In the genomic region with DNA sequence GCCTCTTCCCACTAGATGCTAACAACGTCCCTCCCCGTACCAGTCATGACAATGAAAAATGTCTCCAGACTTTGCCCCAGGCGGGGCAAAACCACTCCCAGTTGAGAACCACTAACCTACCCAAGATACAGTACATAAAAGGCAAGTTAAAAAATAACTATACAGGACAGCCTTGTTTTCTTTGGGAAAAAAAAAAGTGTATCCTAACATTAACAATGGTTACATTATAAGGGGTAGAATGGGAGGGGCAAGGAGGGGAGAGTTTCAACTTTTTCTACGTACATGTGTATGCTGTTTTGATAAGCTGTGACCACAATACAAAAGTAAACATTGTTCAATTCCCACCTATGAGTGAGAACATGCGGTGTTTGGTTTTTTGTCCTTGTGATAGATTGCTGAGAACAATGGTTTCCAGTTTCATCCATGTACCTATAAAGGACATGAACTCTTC, we compare ENCODE assay signal across 27 cellular contexts.
DNase-seq lines count a peak whose midpoint lies in the region; ATAC-seq, FAIRE-seq and TF ChIP-seq lines count a peak whose summit lies in the region.
"Had no signal": no experiment of that assay in that cellular context is flagged by ENCODE, and none has a peak within 500 bp of the region (broad histone marks: within the 10 kb centered on the region; RNA-seq: fewer than 3 reads in every experiment).

No MANE protein-coding gene starts in this region.

- DNase-seq in HepG2 (ENCODE audit: low spot score) (peak; percentile 94), right lobe of liver (no peak), SK-MEL-5 (ENCODE audit: low read depth, low spot score) (peak; percentile 21), left colon (peak; percentile 51 to 79), transverse colon (peak; percentile 68), Right ventricle myocardium superior (no peak), HuH-7.5 (ENCODE audit: low spot score) (no peak)
- DNase-seq in activated T-cell treated with anti-CD3 and anti-CD28 coated beads, Interleukin-2, amount 50 U/mL, for 1 hour = no peak
- DNase-seq: ACHN; BE2C; DMS53; GOT3; Kasumi-1; MV-4-11; NCI-H1105; NCI-H1436 treated with DMSO at 0.1 percent for 48 hours; NCI-H187 treated with DMSO at 0.1 percent for 48 hours; NCI-H2107; NCI-H524; NCI-H748 treated with DMSO at 0.1 percent for 48 hours; NK-92 treated with Interleukin-12 subunit alpha and Interleukin-12 subunit beta, amount 100 ng/mL, for 24 hours; PC-3; RPMI8226; SHP77 had no signal

- peaks cover 27% of the 10 kb centered on the region for H3K79me2 ChIP-seq in HepG2 (ENCODE audit: insufficient read depth, low read length)

- TF ChIP-seq POLR2A in HepG2 (IDR thresholded peaks at IDR 0.05; ENCODE audit: insufficient read depth in 1 of 2, low read depth in 2 of 2, low read length in 2 of 2) (no peak), right lobe of liver (IDR thresholded peaks at IDR 0.05) (no peak), transverse colon (IDR thresholded peaks at IDR 0.05) (no peak)

- no peak overlapping the region for H3K4me2 ChIP-seq in HepG2 (ENCODE audit: low read depth, low read length)

- H3K9ac ChIP-seq in HepG2 (ENCODE audit: insufficient read depth, low read depth, low read length) = no peak overlapping the region

- 31% methylated on average over 5 of the region's 5 CpGs for WGBS in HepG2 (ENCODE audit: low lambda C conversion rate)
- WGBS in right lobe of liver (ENCODE audit: insufficient coverage, low coverage, low lambda C conversion rate, missing lambda C conversion rate) = 92% methylated on average over 5 of the region's 5 CpGs
- 46 to 52% methylated on average over 2 to 5 of the region's 5 CpGs for WGBS in transverse colon (ENCODE audit: low coverage in 1 of 2), 2 donors

- no peaks in the 10 kb centered on the region for H3K9me3 ChIP-seq in HepG2 (ENCODE audit: low read length)
- H3K9me3 ChIP-seq in right lobe of liver = no peaks in the 10 kb centered on the region
- no peaks in the 10 kb centered on the region for H3K9me3 ChIP-seq in transverse colon
- H3K9me3 ChIP-seq: BE2C, HAP-1 had no signal

- POLR2A ChIA-PET in HepG2 (lab: Yijun Ruan, JAX) = interaction anchor here (1.0 to 2.1 kb wide), 3 partner anchors 36 to 44 kb away, joined by 4 to 5 read pairs (median 4); no protein-coding TSS in a partner anchor

- peak; percentile 62 for FAIRE-seq in HepG2 (lab: Jason Lieb, UNC)
- FAIRE-seq: K562 had no signal

- in situ Hi-C loops in HepG2 (cut with HindIII; ENCODE audit: extremely low pct_ligation_motif_present, low pct_unique_long_range_greater_than_20kb) (no loop called here), SK-MEL-5 (cut with HindIII; ENCODE audit: low pct_unique_long_range_greater_than_20kb, low sequenced_read_pairs) (no loop called here), transverse colon (cut with MboI; ENCODE audit: low pct_ligation_motif_present in 1 of 4, low pct_unique_long_range_greater_than_20kb in 1 of 4, low sequenced_read_pairs in 3 of 4) (no loop called here)

- peak; percentile 89 for ATAC-seq in HepG2
- ATAC-seq in right lobe of liver = no peak
- peak; percentile 86 for ATAC-seq in left colon
- ATAC-seq in Right ventricle myocardium superior (ENCODE audit: poor library complexity) = no peak
- ATAC-seq: K562, PC-3 had no signal

- peaks cover 53% of the 10 kb centered on the region for H3K4me1 ChIP-seq in HepG2 (ENCODE audit: insufficient read depth, low read length)
- no peaks in the 10 kb centered on the region for H3K4me1 ChIP-seq in right lobe of liver
- peaks cover 0 to 41% (median 22%) of the 10 kb centered on the region in 4 donors for H3K4me1 ChIP-seq in transverse colon
- H3K4me1 ChIP-seq: BE2C had no signal

- TF ChIP-seq EP300 in HepG2 (IDR thresholded peaks at IDR 0.05; ENCODE audit: low read depth in 2 of 2, low read length in 2 of 2) (peak in 1 of 2 experiments; percentile 73; a peak in 1 of 4 replicates), HepG2 (CRISPR knock-in tag; IDR thresholded peaks at IDR 0.05; ENCODE audit: borderline replicate concordance) (peak; percentile 33; the same call in 1 of the 2 replicates), transverse colon (IDR thresholded peaks at IDR 0.05; ENCODE audit: low read depth) (no peak)

- peak; percentile 15; the same call in 1 of the 2 replicates for TF ChIP-seq CTCF in HepG2 (CRISPR knock-in tag; IDR thresholded peaks at IDR 0.05)
- TF ChIP-seq CTCF in right lobe of liver (IDR thresholded peaks at IDR 0.05) = no peak
- TF ChIP-seq CTCF in transverse colon (IDR thresholded peaks at IDR 0.05) = peak in 2 of 5 experiments; percentile 2 to 28

- H3K27ac ChIP-seq in HepG2 (ENCODE audit: extremely low read length, insufficient read depth, low read length) = no peak overlapping the region
- H3K27ac ChIP-seq in right lobe of liver = no peak overlapping the region
- peak overlapping the region; percentile 24 to 75 (median 70) for H3K27ac ChIP-seq in transverse colon
- H3K27ac ChIP-seq: 22Rv1 had no signal

- H3K27me3 ChIP-seq in HepG2 (ENCODE audit: control insufficient read depth in 1 of 2, insufficient read depth in 2 of 2, low read length in 2 of 2) = no peaks in the 10 kb centered on the region
- no peaks in the 10 kb centered on the region for H3K27me3 ChIP-seq in right lobe of liver
- H3K27me3 ChIP-seq in transverse colon = no peaks in the 10 kb centered on the region
- H3K27me3 ChIP-seq: BE2C had no signal

- CTCF ChIA-PET in HepG2 (lab: Yijun Ruan, JAX; ENCODE audit: low intra/inter-chr PET ratio, low total read pairs) = interaction anchor here (1.1 kb wide), 1 partner anchor 95 kb away, joined by 3 read pairs; the partner anchor contains the start of gene TOX3

- no TSS peak for BruUV-seq in HepG2 (replicated peaks; lab: Mats Ljungman, UMichigan)

- H4K20me1 ChIP-seq in HepG2 (ENCODE audit: insufficient read depth, low read length) = no peaks in the 10 kb centered on the region; the same call in 1 of the 2 replicates

- TF ChIP-seq RAD21 in HepG2 (CRISPR knock-in tag; IDR thresholded peaks at IDR 0.05) = no peak

- H3K36me3 ChIP-seq in HepG2 (replicated peaks in 1 of 2; ENCODE audit: control insufficient read depth in 1 of 2, insufficient read depth in 2 of 2, low read length in 2 of 2) (peaks cover 12 to 47% of the 10 kb centered on the region in 2 experiments), right lobe of liver (peaks cover 0 to 2% (median 0%) of the 10 kb centered on the region in 4 donors), transverse colon (no peaks in the 10 kb centered on the region)
- H3K36me3 ChIP-seq: BE2C, HAP-1 had no signal

- H3K4me3 ChIP-seq in HepG2 (replicated peaks in 1 of 3; ENCODE audit: insufficient read depth in 1 of 3, low read depth in 2 of 3, low read length in 3 of 3) (no peak overlapping the region), right lobe of liver (no peak overlapping the region), transverse colon (no peak overlapping the region)
- H3K4me3 ChIP-seq: HAP-1, K562 had no signal

- H2AFZ ChIP-seq in HepG2 (ENCODE audit: low read length) = no peak overlapping the region

- intact Hi-C loops in HepG2 (cut with micrococcal nuclease; ENCODE audit: unreplicated experiment) (loop anchor here (1.0 kb wide), 1 partner anchor 40 kb away; no protein-coding TSS in a partner anchor), right lobe of liver (cut with DNase I) (no loop called here), left colon (cut with DNase I, micrococcal nuclease) (no loop called here), transverse colon (cut with DNase I; ENCODE audit: low total_unique reads) (no loop called here), Right ventricle myocardium superior (cut with DNase I) (no loop called here)

TF ChIP-seq in HepG2, 621 proteins besides CTCF, POLR2A, EP300 and RAD21 (continues in another document):
- TF ChIP-seq ZNF839 (CRISPR knock-in tag; IDR thresholded peaks at IDR 0.05; ENCODE audit: borderline replicate concordance) (no peak), FOXO1 (CRISPR knock-in tag; IDR thresholded peaks at IDR 0.05) (peak; percentile 33; the same call in 1 of the 2 replicates), PATZ1 (CRISPR knock-in tag; IDR thresholded peaks at IDR 0.05) (peak; percentile 75), ZMYM3 (CRISPR knock-in tag; IDR thresholded peaks at IDR 0.05) (peak; percentile 32; the same call in 1 of the 2 replicates), CREM (IDR thresholded peaks at IDR 0.05) (peak; percentile 75), CREM (CRISPR knock-in tag; IDR thresholded peaks at IDR 0.05) (no peak), ZNF510 (CRISPR knock-in tag; IDR thresholded peaks at IDR 0.05; ENCODE audit: low read depth) (no peak), ZNF12 (CRISPR knock-in tag; IDR thresholded peaks at IDR 0.05) (no peak), ZNF530 (CRISPR knock-in tag; IDR thresholded peaks at IDR 0.05; ENCODE audit: low read depth) (no peak)
- TF ChIP-seq, protein P1, sequence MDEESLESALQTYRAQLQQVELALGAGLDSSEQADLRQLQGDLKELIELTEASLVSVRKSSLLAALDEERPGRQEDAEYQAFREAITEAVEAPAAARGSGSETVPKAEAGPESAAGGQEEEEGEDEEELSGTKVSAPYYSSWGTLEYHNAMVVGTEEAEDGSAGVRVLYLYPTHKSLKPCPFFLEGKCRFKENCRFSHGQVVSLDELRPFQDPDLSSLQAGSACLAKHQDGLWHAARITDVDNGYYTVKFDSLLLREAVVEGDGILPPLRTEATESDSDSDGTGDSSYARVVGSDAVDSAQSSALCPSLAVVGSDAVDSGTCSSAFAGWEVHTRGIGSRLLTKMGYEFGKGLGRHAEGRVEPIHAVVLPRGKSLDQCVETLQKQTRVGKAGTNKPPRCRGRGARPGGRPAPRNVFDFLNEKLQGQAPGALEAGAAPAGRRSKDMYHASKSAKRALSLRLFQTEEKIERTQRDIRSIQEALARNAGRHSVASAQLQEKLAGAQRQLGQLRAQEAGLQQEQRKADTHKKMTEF (CRISPR knock-in tag; IDR thresholded peaks at IDR 0.05) = peak; percentile 78; the same call in 1 of the 2 replicates

Comparison
In these comparisons a context has a peak if more than half of its experiments do, and no peak if none do; other contexts are left out.
1. ATAC-seq: peak in HepG2 (single experiment) and left colon (single experiment); none in right lobe of liver (0 of 4) and Right ventricle myocardium superior (single experiment).
2. DNase-seq: peak in HepG2 (single experiment), SK-MEL-5 (single experiment), left colon (2 of 2) and transverse colon (single experiment); none in right lobe of liver (0 of 3), Right ventricle myocardium superior (single experiment), HuH-7.5 (single experiment) and activated T-cell treated with anti-CD3 and anti-CD28 coated beads, Interleukin-2, amount 50 U/mL, for 1 hour (single experiment).
3. H3K27ac ChIP-seq: peak in transverse colon (4 of 4); none in HepG2 (single experiment) and right lobe of liver (0 of 3).